9 cellular contexts compared by ENCODE assay signal in genomic region chr10:32004161-32004591, GRCh38. TPM values are rescaled to one million over a fixed set of nuclear protein-coding genes. Genes with fewer than 3 reads are reported as not detected.
DNase-seq lines count a peak whose midpoint lies in the region; ATAC-seq, FAIRE-seq and TF ChIP-seq lines count a peak whose summit lies in the region.
"Had no signal": no experiment of that assay in that cellular context is flagged by ENCODE, and none has a peak within 500 bp of the region (broad histone marks: within the 10 kb centered on the region; RNA-seq: fewer than 3 reads in every experiment).

No MANE protein-coding gene starts in this region.

- no peaks in the 10 kb centered on the region for H3K9me1 ChIP-seq in K562 (ENCODE audit: control insufficient read depth, insufficient read depth, low read length)

- H4K20me1 ChIP-seq in K562 (replicated peaks; ENCODE audit: control insufficient read depth, insufficient read depth, low read length), result no peaks in the 10 kb centered on the region

- H3K79me2 ChIP-seq in K562 (ENCODE audit: control insufficient read depth, insufficient read depth, low read length), result no peaks in the 10 kb centered on the region

- TF ChIP-seq CTCF in right atrium auricular region (IDR thresholded peaks at IDR 0.05) (no peak), K562 (IDR thresholded peaks at IDR 0.05 in 2 of 3, conservative IDR thresholded peaks at IDR 0.05 in 1 of 3; ENCODE audit: insufficient read depth in 2 of 3, low read depth in 1 of 3, low read length in 3 of 3) (no peak), brain microvascular endothelial cell (IDR thresholded peaks at IDR 0.05; ENCODE audit: low read depth, low read length, missing control alignments) (no peak)

- peaks cover 17% of the 10 kb centered on the region for H3K36me3 ChIP-seq in right atrium auricular region
- H3K36me3 ChIP-seq in K562 (ENCODE audit: control insufficient read depth, insufficient read depth, low read length), result peaks cover 15% of the 10 kb centered on the region; the same call in 2 of the 3 replicates
- H3K36me3 ChIP-seq in brain microvascular endothelial cell (replicated peaks), result peaks cover 10% of the 10 kb centered on the region

- H3K27ac ChIP-seq in right atrium auricular region (no peak overlapping the region), K562 (ENCODE audit: extremely low read depth, low read depth, low read length) (no peak overlapping the region), brain microvascular endothelial cell (no peak overlapping the region)

- H3K9ac ChIP-seq in K562 (ENCODE audit: insufficient read depth in 1 of 2, low read depth in 2 of 2, low read length in 2 of 2), result peak overlapping the region in 1 of 2 experiments; percentile 23; a peak in 2 of 4 replicates

- TF ChIP-seq POLR2A in K562 (conservative IDR thresholded peaks at IDR 0.05), result no peak; the same call in 1 of the 2 replicates

- H3K4me1 ChIP-seq in right atrium auricular region (peaks cover 0 to 11% of the 10 kb centered on the region in 2 donors), K562 (replicated peaks in 1 of 2; ENCODE audit: control insufficient read depth in 2 of 2, insufficient read depth in 2 of 2, low read length in 2 of 2) (peaks cover 0 to 5% of the 10 kb centered on the region in 2 experiments; a peak in 2 of 5 replicates)

- H3K27me3 ChIP-seq in right atrium auricular region, result no peaks in the 10 kb centered on the region
- H3K27me3 ChIP-seq in K562 (ENCODE audit: control insufficient read depth in 2 of 2, insufficient read depth in 2 of 2, low read length in 2 of 2), result no peaks in the 10 kb centered on the region
- no peaks in the 10 kb centered on the region for H3K27me3 ChIP-seq in brain microvascular endothelial cell (replicated peaks)

- no peak for TF ChIP-seq RAD21 in K562 (CRISPR knock-in tag; conservative IDR thresholded peaks at IDR 0.05 in 1 of 2, IDR thresholded peaks at IDR 0.05 in 1 of 2)

- no peak for TF ChIP-seq EP300 in K562 (IDR thresholded peaks at IDR 0.05; ENCODE audit: low read length)

- no peak for FAIRE-seq in K562 (lab: Jason Lieb, UNC)

- BruUV-seq in K562 (replicated peaks; lab: Mats Ljungman, UMichigan), result no TSS peak

- H3K4me3 ChIP-seq in right atrium auricular region, result no peak overlapping the region
- no peak overlapping the region for H3K4me3 ChIP-seq in K562
- H3K4me3 ChIP-seq in brain microvascular endothelial cell (ENCODE audit: low read depth, low read length), result no peak overlapping the region

- H3K4me2 ChIP-seq in K562 (ENCODE audit: insufficient read depth, low read length), result no peak overlapping the region

- POLR2A ChIA-PET in K562 (lab: Yijun Ruan, JAX), result interaction anchor here (0.6 to 1.1 kb wide), 6 partner anchors 9 to 94 kb away, joined by 3 to 6 read pairs (median 3); no protein-coding TSS in a partner anchor

- DNase-seq in Right ventricle myocardium superior, result peak; percentile 55
- DNase-seq in right atrium auricular region (ENCODE audit: low spot score), result no peak
- DNase-seq in K562 (ENCODE audit: extremely low read depth in 1 of 4, low spot score in 3 of 4), result peak in 1 of 4 experiments; percentile 8
- DNase-seq in medulla oblongata (ENCODE audit: extremely low spot score), result peak; percentile 64
- no peak for DNase-seq in brain microvascular endothelial cell
- DNase-seq in activated CD8-positive, alpha-beta memory T cell treated with anti-CD3 and anti-CD28 coated beads, Interleukin-2, amount 50 U/mL, for 4 hours, result no peak
- DNase-seq: T-helper 9 cell had no signal

- ATAC-seq in Right ventricle myocardium superior (ENCODE audit: poor library complexity) (peak; percentile 79), K562 (peak; percentile 47), GM18502 (IDR thresholded peaks at IDR 0.05; ENCODE audit: poor library complexity, unreplicated experiment) (no peak), GM21390 (IDR thresholded peaks at IDR 0.05; ENCODE audit: unreplicated experiment) (no peak)

- H2AFZ ChIP-seq in K562 (ENCODE audit: low read depth, low read length), result no peak overlapping the region

- WGBS in K562 (ENCODE audit: insufficient coverage, low coverage, missing lambda C conversion rate), result 43% methylated on average over 3 of the region's 3 CpGs

- intact Hi-C loops in Right ventricle myocardium superior (cut with DNase I), result loop anchor here (10.0 kb wide), 1 partner anchor 139 kb away; no protein-coding TSS in a partner anchor
- intact Hi-C loops in K562 (cut with micrococcal nuclease), result loop anchor here (2.0 to 10.0 kb wide), 2 partner anchors 79 to 167 kb away; partner anchors contain the start of gene ARHGAP12

- in situ Hi-C loops in K562 (cut with MboI) (no loop called here), brain microvascular endothelial cell (cut with HindIII; ENCODE audit: low pct_ligation_motif_present, low sequenced_read_pairs) (no loop called here)

- H3K9me3 ChIP-seq in right atrium auricular region (no peaks in the 10 kb centered on the region), K562 (replicated peaks; ENCODE audit: control insufficient read depth, insufficient read depth, low read depth, low read length) (no peaks in the 10 kb centered on the region)

- CTCF ChIA-PET in K562 (lab: Yijun Ruan, JAX; ENCODE audit: low intra/inter-chr PET ratio), result interaction anchor here (0.6 kb wide), 1 partner anchor 192 kb away, joined by 4 read pairs; no protein-coding TSS in a partner anchor

TF ChIP-seq in K562, 482 proteins besides CTCF, POLR2A, EP300 and RAD21:
- TF ChIP-seq ERF (CRISPR knock-in tag; IDR thresholded peaks at IDR 0.05) (no peak), POLR2G (IDR thresholded peaks at IDR 0.05; ENCODE audit: low read depth, low read length) (0 out of 2 replicates have a peak, but pooled peaks have one; percentile 34), MYNN (IDR thresholded peaks at IDR 0.05) (no peak), MYNN (CRISPR knock-in tag; IDR thresholded peaks at IDR 0.05) (no peak)

RNA-seq across cellular contexts. Expression of gene KIF5B, which starts 52.0 kb away (rescaled TPM):
- total RNA-seq in Right ventricle myocardium superior, result 133 TPM
- total RNA-seq in right atrium auricular region, result 100 to 1,000 TPM; 142 to 155 TPM
- 12.1 and 40.7 TPM in 2 replicates for total RNA-seq in K562 (2011; cell fraction: chromatin; rRNA removed; ENCODE audit: low replicate concordance)
- total RNA-seq in K562 (2011; cell fraction: nucleolus; rRNA removed), result 9.5 and 10.9 TPM in 2 replicates
- total RNA-seq in K562 (2011; cell fraction: nucleoplasm; rRNA removed), result 17.3 and 22.1 TPM in 2 replicates
- total RNA-seq in K562 (2014; rRNA removed), result 61.5 and 68.9 TPM in 2 replicates
- total RNA-seq in K562 (2014; rRNA removed; fragmentation: Illumina TruSeq; extraction: Trizol), result 94.4 and 107 TPM in 2 replicates
- total RNA-seq in K562 (2015; rRNA removed; fragmentation: Illumina TruSeq; extraction: Trizol), result 87.2 and 93.1 TPM in 2 replicates
- 70.2 and 77.9 TPM in 2 replicates for total RNA-seq in K562 (2021)
- polyA plus RNA-seq in K562 (2011; rRNA removed), result 39.2 and 49.4 TPM in 2 replicates
- polyA plus RNA-seq in K562 (2011; cell fraction: cytosol; rRNA removed), result 8.2 and 15.4 TPM in 2 replicates
- polyA plus RNA-seq in K562 (2011; cell fraction: nucleus; rRNA removed), result 10.7 and 15.8 TPM in 2 replicates
- polyA plus RNA-seq in K562 (2012), result 50.4 and 51.7 TPM in 2 replicates
- 70.3 and 78.1 TPM in 2 replicates for polyA plus RNA-seq in K562 (2014; fragmentation: Illumina TruSeq; extraction: Trizol)
- polyA plus RNA-seq in K562 (2014; fragmentation: Nextera tagmentation; extraction: Ambion mirVana), result 10 to 100 TPM; 24.4 to 29.8 TPM
- 40.3 and 46.2 TPM in 2 replicates for polyA plus RNA-seq in K562 (2014; rRNA removed)
- 116 and 143 TPM in 2 replicates for polyA minus RNA-seq in K562 (2011; rRNA and poly(A)+ RNA removed)
- 47.3 and 50.2 TPM in 2 replicates for polyA minus RNA-seq in K562 (2011; cell fraction: cytosol; rRNA and poly(A)+ RNA removed)
- polyA minus RNA-seq in K562 (2011; cell fraction: nucleus; rRNA and poly(A)+ RNA removed), result 17.5 and 33.8 TPM in 2 replicates

Comparison
In these comparisons a context has a peak if more than half of its experiments do, and no peak if none do; other contexts are left out.
1. DNase-seq: peak in Right ventricle myocardium superior (single experiment) and medulla oblongata (single experiment); none in right atrium auricular region (single experiment), brain microvascular endothelial cell (single experiment) and activated CD8-positive, alpha-beta memory T cell treated with anti-CD3 and anti-CD28 coated beads, Interleukin-2, amount 50 U/mL, for 4 hours (single experiment).
2. ATAC-seq: peak in Right ventricle myocardium superior (single experiment) and K562 (single experiment); none in GM18502 (single experiment) and GM21390 (single experiment).